In the genomic region with DNA sequence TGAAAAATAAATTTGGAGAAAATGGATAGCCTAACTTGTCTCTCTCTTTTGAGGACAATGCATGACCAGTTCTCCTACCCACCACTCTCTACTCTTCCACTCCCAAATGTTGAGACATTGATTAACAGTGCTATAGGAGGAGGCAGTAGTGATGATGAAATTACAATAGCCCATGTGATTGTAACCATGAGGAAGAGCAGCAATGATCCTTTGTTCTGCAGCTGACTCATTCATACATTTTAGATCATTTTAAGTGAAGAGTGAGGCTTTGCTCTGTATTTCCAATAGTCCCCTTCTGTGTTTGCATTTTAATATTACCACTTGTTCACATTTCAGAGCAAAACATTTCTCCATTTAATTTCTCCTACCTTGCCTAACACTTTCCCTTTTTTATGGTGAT, we compare ENCODE assay signal across 21 cellular contexts.
DNase-seq lines count a peak whose midpoint lies in the region; ATAC-seq and TF ChIP-seq lines count a peak whose summit lies in the region.
"Had no signal": no experiment of that assay in that cellular context is flagged by ENCODE, and none has a peak within 500 bp of the region (broad histone marks: within the 10 kb centered on the region; RNA-seq: fewer than 3 reads in every experiment).

No MANE protein-coding gene starts in this region.

- CTCF ChIA-PET in WTC11 (lab: Charles Lee): no interaction called here

- H3K27ac Mint-ChIP-seq in GM23338 (peak overlapping the region; percentile 34), WTC11 (peak overlapping the region; percentile 5; the same call in 1 of the 2 replicates), glutamatergic neuron (ENCODE audit: unreplicated experiment) (peak overlapping the region; percentile 12)
- H3K27ac Mint-ChIP-seq: CD8-positive, alpha-beta T cell had no signal

- no peak overlapping the region for H3K4me2 ChIP-seq in GM23338
- H3K4me2 ChIP-seq: SK-N-SH had no signal

- H3K36me3 Mint-ChIP-seq in GM23338 (ENCODE audit: low read depth) (peaks cover 24% of the 10 kb centered on the region), WTC11 (peaks cover 31% of the 10 kb centered on the region), glutamatergic neuron (ENCODE audit: unreplicated experiment) (peaks cover 22% of the 10 kb centered on the region)
- H3K36me3 Mint-ChIP-seq: CD8-positive, alpha-beta T cell had no signal

- no peak for TF ChIP-seq CTCF in GM23338 (conservative IDR thresholded peaks at IDR 0.05; ENCODE audit: low read depth in 2 of 2)
- no peak for TF ChIP-seq CTCF in WTC11 (IDR thresholded peaks at IDR 0.05)
- TF ChIP-seq CTCF in glutamatergic neuron (IDR thresholded peaks at IDR 0.05; ENCODE audit: partially characterized antibody, unreplicated experiment): no peak

- H3K27me3 Mint-ChIP-seq in GM23338 (ENCODE audit: insufficient read depth, low read depth, poor library complexity) (peaks cover 3% of the 10 kb centered on the region), WTC11 (ENCODE audit: low read depth) (no peaks in the 10 kb centered on the region; the same call in 1 of the 2 replicates), glutamatergic neuron (ENCODE audit: unreplicated experiment) (peaks cover 2% of the 10 kb centered on the region)

- H3F3A ChIP-seq in GM23338 (replicated peaks; ENCODE audit: low read depth): no peaks in the 10 kb centered on the region

- H3K4me3 Mint-ChIP-seq in GM23338 (no peak overlapping the region), WTC11 (no peak overlapping the region), glutamatergic neuron (ENCODE audit: unreplicated experiment) (no peak overlapping the region)
- H3K4me3 Mint-ChIP-seq: CD8-positive, alpha-beta T cell had no signal

- POLR2A ChIA-PET in WTC11 (lab: Charles Lee): no interaction called here

- H3K27me3 ChIP-seq in GM23338 (ENCODE audit: insufficient read depth): no peaks in the 10 kb centered on the region
- H3K27me3 ChIP-seq: MG63, Peyer's patch had no signal

- H3K4me1 Mint-ChIP-seq in GM23338 (peaks cover 18% of the 10 kb centered on the region), WTC11 (peaks cover 24% of the 10 kb centered on the region), glutamatergic neuron (ENCODE audit: low read depth, unreplicated experiment) (peaks cover 12% of the 10 kb centered on the region)

- H3K4me1 ChIP-seq in GM23338 (ENCODE audit: insufficient read depth): peaks cover 13% of the 10 kb centered on the region; the same call in 1 of the 2 replicates
- H3K4me1 ChIP-seq: Caco-2, Peyer's patch had no signal

- DNase-seq in GM23338 (ENCODE audit: low spot score) (no peak), HPDE6-E6E7 (ENCODE audit: extremely low spot score) (peak; percentile 38), WTC11 (ENCODE audit: low spot score) (no peak), glutamatergic neuron (no peak), SKM-1 (lab: John Stamatoyannopoulos, UW; ENCODE audit: unreplicated experiment) (no peak)
- no peak for DNase-seq in activated CD4-positive, alpha-beta T cell treated with anti-CD3 and anti-CD28 coated beads, Interleukin-2, amount 50 U/mL, for 1 hour
- DNase-seq: Caco-2; CD8-positive, alpha-beta T cell; KBM-7; MG63; NCI-H1048; NCI-H1417 treated with DMSO at 0.1 percent for 48 hours; NCI-H1694 treated with DMSO at 0.1 percent for 48 hours; NCI-H2081; NCI-H2227 treated with DMSO at 0.1 percent for 48 hours; NCI-H510A; OCI-M1; Peyer's patch; SK-N-SH had no signal

- no peaks in the 10 kb centered on the region for H3K36me3 ChIP-seq in GM23338 (ENCODE audit: insufficient read depth)
- H3K36me3 ChIP-seq: MG63, Peyer's patch had no signal

- ATAC-seq in GM23338 (no peak), WTC11 (no peak), HG03135 (IDR thresholded peaks at IDR 0.05; ENCODE audit: unreplicated experiment) (no peak)
- ATAC-seq: CD8-positive, alpha-beta T cell had no signal

- no peaks in the 10 kb centered on the region for H4K20me1 ChIP-seq in GM23338 (replicated peaks; ENCODE audit: insufficient read depth)

- peaks cover 32% of the 10 kb centered on the region for H3K9me3 Mint-ChIP-seq in GM23338
- peaks cover 37% of the 10 kb centered on the region for H3K9me3 Mint-ChIP-seq in WTC11
- H3K9me3 Mint-ChIP-seq in glutamatergic neuron (ENCODE audit: unreplicated experiment): peaks cover 16% of the 10 kb centered on the region

- no peak overlapping the region for H2AFZ ChIP-seq in GM23338

- no peak overlapping the region for H3K4me3 ChIP-seq in GM23338
- H3K4me3 ChIP-seq: MG63, Peyer's patch had no signal

- no peak overlapping the region for H3K27ac ChIP-seq in GM23338 (ENCODE audit: low read depth)
- H3K27ac ChIP-seq: C4-2B, Peyer's patch had no signal

- H3K79me2 ChIP-seq in GM23338 (replicated peaks; ENCODE audit: insufficient read depth): no peaks in the 10 kb centered on the region

- H3K9me2 ChIP-seq in GM23338 (ENCODE audit: insufficient read depth): no peaks in the 10 kb centered on the region
- H3K9me2 ChIP-seq: SK-N-SH had no signal

TF ChIP-seq in GM23338, 12 proteins besides CTCF, POLR2A, EP300 and RAD21 (continues in another document):
- TF ChIP-seq EZH2 (IDR thresholded peaks at IDR 0.05; ENCODE audit: low read depth, unreplicated experiment) (no peak), STAT1 (IDR thresholded peaks at IDR 0.05; ENCODE audit: unreplicated experiment) (no peak)
- TF ChIP-seq, protein P1, sequence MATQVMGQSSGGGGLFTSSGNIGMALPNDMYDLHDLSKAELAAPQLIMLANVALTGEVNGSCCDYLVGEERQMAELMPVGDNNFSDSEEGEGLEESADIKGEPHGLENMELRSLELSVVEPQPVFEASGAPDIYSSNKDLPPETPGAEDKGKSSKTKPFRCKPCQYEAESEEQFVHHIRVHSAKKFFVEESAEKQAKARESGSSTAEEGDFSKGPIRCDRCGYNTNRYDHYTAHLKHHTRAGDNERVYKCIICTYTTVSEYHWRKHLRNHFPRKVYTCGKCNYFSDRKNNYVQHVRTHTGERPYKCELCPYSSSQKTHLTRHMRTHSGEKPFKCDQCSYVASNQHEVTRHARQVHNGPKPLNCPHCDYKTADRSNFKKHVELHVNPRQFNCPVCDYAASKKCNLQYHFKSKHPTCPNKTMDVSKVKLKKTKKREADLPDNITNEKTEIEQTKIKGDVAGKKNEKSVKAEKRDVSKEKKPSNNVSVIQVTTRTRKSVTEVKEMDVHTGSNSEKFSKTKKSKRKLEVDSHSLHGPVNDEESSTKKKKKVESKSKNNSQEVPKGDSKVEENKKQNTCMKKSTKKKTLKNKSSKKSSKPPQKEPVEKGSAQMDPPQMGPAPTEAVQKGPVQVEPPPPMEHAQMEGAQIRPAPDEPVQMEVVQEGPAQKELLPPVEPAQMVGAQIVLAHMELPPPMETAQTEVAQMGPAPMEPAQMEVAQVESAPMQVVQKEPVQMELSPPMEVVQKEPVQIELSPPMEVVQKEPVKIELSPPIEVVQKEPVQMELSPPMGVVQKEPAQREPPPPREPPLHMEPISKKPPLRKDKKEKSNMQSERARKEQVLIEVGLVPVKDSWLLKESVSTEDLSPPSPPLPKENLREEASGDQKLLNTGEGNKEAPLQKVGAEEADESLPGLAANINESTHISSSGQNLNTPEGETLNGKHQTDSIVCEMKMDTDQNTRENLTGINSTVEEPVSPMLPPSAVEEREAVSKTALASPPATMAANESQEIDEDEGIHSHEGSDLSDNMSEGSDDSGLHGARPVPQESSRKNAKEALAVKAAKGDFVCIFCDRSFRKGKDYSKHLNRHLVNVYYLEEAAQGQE (IDR thresholded peaks at IDR 0.05; ENCODE audit: unreplicated experiment): no peak

TF ChIP-seq in WTC11, 78 proteins besides CTCF, POLR2A, EP300 and RAD21 (continues in another document):
- no peak for TF ChIP-seq EMX1 (CRISPR knock-in tag; IDR thresholded peaks at IDR 0.05)
- TF ChIP-seq, protein P2, sequence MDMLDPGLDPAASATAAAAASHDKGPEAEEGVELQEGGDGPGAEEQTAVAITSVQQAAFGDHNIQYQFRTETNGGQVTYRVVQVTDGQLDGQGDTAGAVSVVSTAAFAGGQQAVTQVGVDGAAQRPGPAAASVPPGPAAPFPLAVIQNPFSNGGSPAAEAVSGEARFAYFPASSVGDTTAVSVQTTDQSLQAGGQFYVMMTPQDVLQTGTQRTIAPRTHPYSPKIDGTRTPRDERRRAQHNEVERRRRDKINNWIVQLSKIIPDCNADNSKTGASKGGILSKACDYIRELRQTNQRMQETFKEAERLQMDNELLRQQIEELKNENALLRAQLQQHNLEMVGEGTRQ (CRISPR knock-in tag; IDR thresholded peaks at IDR 0.05): no peak
- TF ChIP-seq NFE2L1 (CRISPR knock-in tag; IDR thresholded peaks at IDR 0.05): no peak
- TF ChIP-seq, protein P3, sequence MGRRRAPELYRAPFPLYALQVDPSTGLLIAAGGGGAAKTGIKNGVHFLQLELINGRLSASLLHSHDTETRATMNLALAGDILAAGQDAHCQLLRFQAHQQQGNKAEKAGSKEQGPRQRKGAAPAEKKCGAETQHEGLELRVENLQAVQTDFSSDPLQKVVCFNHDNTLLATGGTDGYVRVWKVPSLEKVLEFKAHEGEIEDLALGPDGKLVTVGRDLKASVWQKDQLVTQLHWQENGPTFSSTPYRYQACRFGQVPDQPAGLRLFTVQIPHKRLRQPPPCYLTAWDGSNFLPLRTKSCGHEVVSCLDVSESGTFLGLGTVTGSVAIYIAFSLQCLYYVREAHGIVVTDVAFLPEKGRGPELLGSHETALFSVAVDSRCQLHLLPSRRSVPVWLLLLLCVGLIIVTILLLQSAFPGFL (CRISPR knock-in tag; IDR thresholded peaks at IDR 0.05; ENCODE audit: borderline replicate concordance): no peak
- TF ChIP-seq TEAD4 (CRISPR knock-in tag; IDR thresholded peaks at IDR 0.05): no peak
- TF ChIP-seq, protein P4, sequence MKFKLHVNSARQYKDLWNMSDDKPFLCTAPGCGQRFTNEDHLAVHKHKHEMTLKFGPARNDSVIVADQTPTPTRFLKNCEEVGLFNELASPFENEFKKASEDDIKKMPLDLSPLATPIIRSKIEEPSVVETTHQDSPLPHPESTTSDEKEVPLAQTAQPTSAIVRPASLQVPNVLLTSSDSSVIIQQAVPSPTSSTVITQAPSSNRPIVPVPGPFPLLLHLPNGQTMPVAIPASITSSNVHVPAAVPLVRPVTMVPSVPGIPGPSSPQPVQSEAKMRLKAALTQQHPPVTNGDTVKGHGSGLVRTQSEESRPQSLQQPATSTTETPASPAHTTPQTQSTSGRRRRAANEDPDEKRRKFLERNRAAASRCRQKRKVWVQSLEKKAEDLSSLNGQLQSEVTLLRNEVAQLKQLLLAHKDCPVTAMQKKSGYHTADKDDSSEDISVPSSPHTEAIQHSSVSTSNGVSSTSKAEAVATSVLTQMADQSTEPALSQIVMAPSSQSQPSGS (CRISPR knock-in tag; IDR thresholded peaks at IDR 0.05; ENCODE audit: borderline replicate concordance, low read depth): no peak
